In genomic region chr7:92589056-92589455, GRCh38 we compare ENCODE assay signal across 8 cellular contexts. TPM values are rescaled to one million over a fixed set of nuclear protein-coding genes. Genes with fewer than 3 reads are reported as not detected.
DNase-seq lines count a peak whose midpoint lies in the region; ATAC-seq and TF ChIP-seq lines count a peak whose summit lies in the region.

No MANE protein-coding gene starts in this region.

- no peaks in the 10 kb centered on the region for H3K36me3 ChIP-seq in breast epithelium

- H3K36me3 Mint-ChIP-seq in stimulated activated naive CD8-positive, alpha-beta T cell treated with anti-CD3 and anti-CD28 coated beads, Interleukin-15, Interleukin-2, amounts not matched to agents 100 ng/mL and 50 ng/mL, for 24 hours (ENCODE audit: low read depth), result peaks cover 48% of the 10 kb centered on the region

- H3K4me3 ChIP-seq in breast epithelium (peak overlapping the region; percentile 69 to 89 (median 73)), mononuclear cell (ENCODE audit: low read length) (peak overlapping the region; percentile 79)

- H3K4me1 Mint-ChIP-seq in stimulated activated naive CD8-positive, alpha-beta T cell treated with anti-CD3 and anti-CD28 coated beads, Interleukin-15, Interleukin-2, amounts not matched to agents 100 ng/mL and 50 ng/mL, for 24 hours (ENCODE audit: low read depth), result peaks cover 58% of the 10 kb centered on the region

- peaks cover 8% of the 10 kb centered on the region for H3K27me3 Mint-ChIP-seq in stimulated activated naive CD8-positive, alpha-beta T cell treated with anti-CD3 and anti-CD28 coated beads, Interleukin-15, Interleukin-2, amounts not matched to agents 100 ng/mL and 50 ng/mL, for 24 hours

- H3K27ac Mint-ChIP-seq in stimulated activated naive CD8-positive, alpha-beta T cell treated with anti-CD3 and anti-CD28 coated beads, Interleukin-15, Interleukin-2, amounts not matched to agents 100 ng/mL and 50 ng/mL, for 24 hours, result peak overlapping the region; percentile 95

- H3K4me1 ChIP-seq in breast epithelium (peaks cover 0 to 9% of the 10 kb centered on the region in 2 donors), mononuclear cell (ENCODE audit: insufficient read depth, low read length) (peaks cover 33% of the 10 kb centered on the region)

- H3K27ac ChIP-seq in breast epithelium, result peak overlapping the region; percentile 93 to 95

- no peak for TF ChIP-seq POLR2A in breast epithelium (IDR thresholded peaks at IDR 0.05)

- DNase-seq in stimulated activated naive CD8-positive, alpha-beta T cell treated with anti-CD3 and anti-CD28 coated beads, Interleukin-15, Interleukin-2, amounts not matched to agents 100 U/mL and 50 U/mL, for 24 hours, result no peak
- DNase-seq in breast epithelium (ENCODE audit: low spot score in 2 of 2), result no peak
- no peak for DNase-seq in activated CD8-positive, alpha-beta memory T cell treated with anti-CD3 and anti-CD28 coated beads for 24 hours
- DNase-seq in Kasumi-1 (lab: John Stamatoyannopoulos, UW), result no peak

- H3K9me3 ChIP-seq in breast epithelium (no peaks in the 10 kb centered on the region), mononuclear cell (ENCODE audit: low read depth, low read length) (no peaks in the 10 kb centered on the region)

- peaks cover 3% of the 10 kb centered on the region for H3K9me3 Mint-ChIP-seq in stimulated activated naive CD8-positive, alpha-beta T cell treated with anti-CD3 and anti-CD28 coated beads, Interleukin-15, Interleukin-2, amounts not matched to agents 100 ng/mL and 50 ng/mL, for 24 hours

- intact Hi-C loops in breast epithelium (cut with DNase I; ENCODE audit: low total_unique reads), result loop anchor here (10.0 kb wide), 1 partner anchor 66 kb away; no protein-coding TSS in a partner anchor

- ATAC-seq in stimulated activated naive CD8-positive, alpha-beta T cell treated with anti-CD3 and anti-CD28 coated beads, Interleukin-15, Interleukin-2, amounts not matched to agents 100 U/mL and 50 U/mL, for 24 hours, result no peak
- ATAC-seq in GM19395 (IDR thresholded peaks at IDR 0.05; ENCODE audit: unreplicated experiment) (no peak), GM21367 (IDR thresholded peaks at IDR 0.05; ENCODE audit: unreplicated experiment) (no peak)

- no peak for TF ChIP-seq CTCF in breast epithelium (IDR thresholded peaks at IDR 0.05)

- H3K27me3 ChIP-seq in breast epithelium (no peaks in the 10 kb centered on the region), mononuclear cell (ENCODE audit: insufficient read depth, low read length) (no peaks in the 10 kb centered on the region)

- H3K4me3 Mint-ChIP-seq in stimulated activated naive CD8-positive, alpha-beta T cell treated with anti-CD3 and anti-CD28 coated beads, Interleukin-15, Interleukin-2, amounts not matched to agents 100 ng/mL and 50 ng/mL, for 24 hours, result peak overlapping the region; percentile 93

RNA-seq across cellular contexts. Expression of gene FAM133B, which starts 1.1 kb away (rescaled TPM):
- total RNA-seq in breast epithelium (10 to 100 TPM; 25.0 to 38.2 (median 30.5) TPM), mononuclear cell (77.3 TPM)
